In the genomic region with DNA sequence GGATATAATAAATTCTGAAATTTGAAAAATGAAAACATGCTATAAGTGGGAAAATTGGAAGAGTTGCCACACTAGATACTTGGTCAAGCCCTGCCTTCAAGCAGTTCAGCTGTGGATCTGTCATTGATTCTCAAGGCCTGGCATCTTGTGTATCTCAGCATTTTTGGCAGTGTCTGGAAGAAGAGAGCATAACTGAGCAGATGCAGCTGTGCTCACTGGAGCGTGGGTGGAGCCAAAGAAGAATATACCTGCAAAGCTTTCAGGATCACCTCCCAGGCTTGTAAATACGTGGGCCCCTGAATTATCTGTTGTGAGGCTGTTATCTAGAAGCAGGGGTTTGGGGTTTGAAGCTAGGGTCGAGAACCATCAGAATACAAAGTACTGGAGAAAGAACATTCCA, we compare ENCODE assay signal across 14 cellular contexts. TPM values are rescaled to one million over a fixed set of nuclear protein-coding genes. Genes with fewer than 3 reads are reported as not detected.
DNase-seq lines count a peak whose midpoint lies in the region; ATAC-seq and TF ChIP-seq lines count a peak whose summit lies in the region.
"Had no signal": no experiment of that assay in that cellular context is flagged by ENCODE, and none has a peak within 500 bp of the region (broad histone marks: within the 10 kb centered on the region; RNA-seq: fewer than 3 reads in every experiment).

No MANE protein-coding gene starts in this region.

- no peak overlapping the region for H3K4me3 ChIP-seq in GM12865 (ENCODE audit: low read depth, low read length)
- no peak overlapping the region for H3K4me3 ChIP-seq in mucosa of descending colon
- no peak overlapping the region for H3K4me3 ChIP-seq in smooth muscle cell
- H3K4me3 ChIP-seq: BLaER1 treated with 17β-estradiol and CSF1 and Interleukin-3, amounts not matched to agents 10 nM and 100 nM; tibial artery had no signal

- no peak overlapping the region for H3K4me2 ChIP-seq in smooth muscle cell
- H3K4me2 ChIP-seq: BLaER1 treated with 17β-estradiol and CSF1 and Interleukin-3, amounts not matched to agents 10 nM and 100 nM had no signal

- DNase-seq in GM12865 (ENCODE audit: low read depth) (peak; percentile 12), NCI-H187 (lab: John Stamatoyannopoulos, UW) (peak; percentile 64 to 65), NCI-H774 (lab: John Stamatoyannopoulos, UW) (peak; percentile 24), mucosa of descending colon (peak in 1 of 3 donors; percentile 13), dermis blood vessel endothelial cell (no peak), T1000 (lab: John Stamatoyannopoulos, UW) (no peak), smooth muscle cell (lab: John Stamatoyannopoulos, UW; ENCODE audit: unreplicated experiment) (no peak)
- DNase-seq in stimulated activated CD4-positive, alpha-beta T cell treated with anti-CD3 and anti-CD28 coated beads, Interleukin-12 subunit alpha, Interleukin-12 subunit beta, amount 100 ng/mL, for 4 hours: no peak
- DNase-seq: natural killer cell; stimulated activated CD4-positive, alpha-beta T cell treated with anti-CD3 and anti-CD28 coated beads, Interleukin-1b, Interleukin-23, amount 100 ng/mL, for 48 hours; stimulated activated CD8-positive, alpha-beta memory T cell treated with anti-CD3 and anti-CD28 coated beads, Interleukin-4, amount 100 ng/mL, for 48 hours; tibial artery had no signal

- TF ChIP-seq CTCF in GM12865 (IDR thresholded peaks at IDR 0.05; ENCODE audit: insufficient read depth, low read depth, low read length, missing control alignments) (no peak), mucosa of descending colon (IDR thresholded peaks at IDR 0.05) (no peak), smooth muscle cell (IDR thresholded peaks at IDR 0.05; ENCODE audit: borderline replicate concordance, insufficient read depth, poor library complexity, severe bottlenecking) (no peak)

- ATAC-seq in mucosa of descending colon: peak; percentile 40
- ATAC-seq: activated T-helper 17 cell treated with anti-CD3 and anti-CD28 coated beads, Interleukin-2, amount 50 U/mL, for 72 hours; natural killer cell had no signal

- no peak overlapping the region for H3K9ac ChIP-seq in smooth muscle cell (ENCODE audit: low read depth)
- H3K9ac ChIP-seq: BLaER1 treated with 17β-estradiol and CSF1 and Interleukin-3, amounts not matched to agents 10 nM and 100 nM had no signal

- H3K27me3 ChIP-seq in smooth muscle cell (ENCODE audit: low read depth): no peaks in the 10 kb centered on the region
- H3K27me3 ChIP-seq: BLaER1 treated with 17β-estradiol and CSF1 and Interleukin-3, amounts not matched to agents 10 nM and 100 nM; tibial artery had no signal

- H3K79me2 ChIP-seq in smooth muscle cell (ENCODE audit: low read depth): no peaks in the 10 kb centered on the region

- H3F3A ChIP-seq in smooth muscle cell (ENCODE audit: low read depth): no peaks in the 10 kb centered on the region

- no peaks in the 10 kb centered on the region for H3K36me3 ChIP-seq in mucosa of descending colon (ENCODE audit: low read depth)
- H3K36me3 ChIP-seq in smooth muscle cell (ENCODE audit: low read depth): no peaks in the 10 kb centered on the region
- H3K36me3 ChIP-seq: BLaER1 treated with 17β-estradiol and CSF1 and Interleukin-3, amounts not matched to agents 10 nM and 100 nM; tibial artery had no signal

- H3K4me1 ChIP-seq in mucosa of descending colon (ENCODE audit: low read depth): peaks cover 17% of the 10 kb centered on the region
- H3K4me1 ChIP-seq in smooth muscle cell (ENCODE audit: low read depth): no peaks in the 10 kb centered on the region
- H3K4me1 ChIP-seq: BLaER1 treated with 17β-estradiol and CSF1 and Interleukin-3, amounts not matched to agents 10 nM and 100 nM; tibial artery had no signal

- no peaks in the 10 kb centered on the region for H3K9me3 ChIP-seq in mucosa of descending colon
- H3K9me3 ChIP-seq in smooth muscle cell (replicated peaks; ENCODE audit: low read depth): no peaks in the 10 kb centered on the region
- H3K9me3 ChIP-seq: BLaER1 treated with 17β-estradiol and CSF1 and Interleukin-3, amounts not matched to agents 10 nM and 100 nM; tibial artery had no signal

- intact Hi-C loops in mucosa of descending colon (cut with DNase I, micrococcal nuclease): no loop called here

- no peaks in the 10 kb centered on the region for H4K20me1 ChIP-seq in smooth muscle cell (ENCODE audit: low read depth)
- H4K20me1 ChIP-seq: BLaER1 treated with 17β-estradiol and CSF1 and Interleukin-3, amounts not matched to agents 10 nM and 100 nM had no signal

- no peak overlapping the region for H2AFZ ChIP-seq in smooth muscle cell (ENCODE audit: low read depth)

- 74% methylated on average over 3 of the region's 3 CpGs for WGBS in smooth muscle cell (ENCODE audit: low lambda C conversion rate)

- H3K27ac ChIP-seq in smooth muscle cell (ENCODE audit: low read depth): no peak overlapping the region
- H3K27ac ChIP-seq: BLaER1 treated with 17β-estradiol and CSF1 and Interleukin-3, amounts not matched to agents 10 nM and 100 nM; tibial artery had no signal

RNA-seq across cellular contexts. Expression of gene CHD6, which starts 31.3 kb away (rescaled TPM):
- total RNA-seq in mucosa of descending colon (10 to 100 TPM; 33.8 to 53.6 (median 43.8) TPM), dermis blood vessel endothelial cell (30.0 and 35.6 TPM in 2 replicates), smooth muscle cell (41.7 and 45.2 TPM in 2 replicates)
- 47.8 and 66.8 TPM in 2 replicates for polyA plus RNA-seq in smooth muscle cell

Comparison
In these comparisons a context has a peak if more than half of its experiments do, and no peak if none do; other contexts are left out.
1. DNase-seq: peak in GM12865 (single experiment), NCI-H187 (2 of 2) and NCI-H774 (single experiment); none in dermis blood vessel endothelial cell (single experiment), stimulated activated CD4-positive, alpha-beta T cell treated with anti-CD3 and anti-CD28 coated beads, Interleukin-12 subunit alpha, Interleukin-12 subunit beta, amount 100 ng/mL, for 4 hours (single experiment), T1000 (single experiment) and smooth muscle cell (single experiment).